ENCODE assay signal across 12 cellular contexts in the genomic region with DNA sequence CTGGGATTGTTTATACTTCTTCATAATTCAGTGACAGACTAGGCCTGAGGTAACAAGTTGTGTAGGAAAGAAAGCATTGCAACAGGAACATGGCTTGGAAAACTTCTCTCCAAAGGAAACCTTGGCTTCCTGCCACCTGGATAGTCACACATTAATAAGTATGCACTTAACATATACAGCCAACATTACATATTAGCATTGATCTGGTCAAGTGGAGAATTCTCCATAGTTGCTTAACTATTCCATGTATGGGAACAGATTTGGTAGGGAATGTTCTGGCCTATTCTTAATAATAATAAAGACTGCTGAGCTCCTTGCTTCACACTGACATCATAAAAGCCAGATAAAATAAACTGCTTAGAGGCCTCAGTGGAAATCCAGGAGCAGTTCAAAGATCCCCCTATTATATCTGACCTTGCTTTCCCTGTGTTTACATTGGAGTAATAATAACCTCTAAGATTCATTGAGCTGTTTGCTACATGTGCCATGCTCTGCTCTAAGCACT. TPM values are rescaled to one million over a fixed set of nuclear protein-coding genes. Genes with fewer than 3 reads are reported as not detected.
DNase-seq lines count a peak whose midpoint lies in the region; ATAC-seq, FAIRE-seq and TF ChIP-seq lines count a peak whose summit lies in the region.
"Had no signal": no experiment of that assay in that cellular context is flagged by ENCODE, and none has a peak within 500 bp of the region (broad histone marks: within the 10 kb centered on the region; RNA-seq: fewer than 3 reads in every experiment).

No MANE protein-coding gene starts in this region.

- no peak for ATAC-seq in body of pancreas
- ATAC-seq in HepG2 = no peak
- no peak for ATAC-seq in stimulated activated naive CD8-positive, alpha-beta T cell treated with anti-CD3 and anti-CD28 coated beads, Interleukin-15, Interleukin-2, amounts not matched to agents 100 U/mL and 50 U/mL, for 24 hours

- H3K4me2 ChIP-seq in HepG2 (ENCODE audit: low read depth, low read length) = peak overlapping the region; percentile 86

- no peak for FAIRE-seq in HepG2 (lab: Jason Lieb, UNC)

- H3K9me3 ChIP-seq in body of pancreas (no peaks in the 10 kb centered on the region), HepG2 (ENCODE audit: low read length) (no peaks in the 10 kb centered on the region)

- H3K9ac ChIP-seq in HepG2 (ENCODE audit: insufficient read depth, low read depth, low read length) = peak overlapping the region; percentile 26; the same call in 1 of the 2 replicates

- H3K4me1 ChIP-seq in body of pancreas (peaks cover 31% of the 10 kb centered on the region), HepG2 (ENCODE audit: insufficient read depth, low read length) (peaks cover 41% of the 10 kb centered on the region)

- H3K36me3 ChIP-seq in body of pancreas (replicated peaks in 1 of 2; ENCODE audit: insufficient read depth in 1 of 2, low read depth in 2 of 2) = no peaks in the 10 kb centered on the region
- H3K36me3 ChIP-seq in HepG2 (replicated peaks in 1 of 2; ENCODE audit: control insufficient read depth in 1 of 2, insufficient read depth in 2 of 2, low read length in 2 of 2) = no peaks in the 10 kb centered on the region

- BruUV-seq in HepG2 (replicated peaks; lab: Mats Ljungman, UMichigan) = no TSS peak

- H3K79me2 ChIP-seq in HepG2 (ENCODE audit: insufficient read depth, low read length) = no peaks in the 10 kb centered on the region

- POLR2A ChIA-PET in HepG2 (lab: Yijun Ruan, JAX) = interaction anchor here (0.7 kb wide), 1 partner anchor 27 kb away, joined by 4 read pairs; a partner anchor contains a TSS

- H4K20me1 ChIP-seq in HepG2 (ENCODE audit: insufficient read depth, low read length) = no peaks in the 10 kb centered on the region

- in situ Hi-C loops in HepG2 (cut with HindIII; ENCODE audit: extremely low pct_ligation_motif_present, low pct_unique_long_range_greater_than_20kb) = no loop called here

- no peak overlapping the region for H2AFZ ChIP-seq in HepG2 (ENCODE audit: low read length)

- intact Hi-C loops in body of pancreas (cut with DNase I) (no loop called here), HepG2 (cut with micrococcal nuclease; ENCODE audit: unreplicated experiment) (loop anchor here (10.0 kb wide), 3 partner anchors 100 to 800 kb away; no protein-coding TSS in a partner anchor)

- H3K27ac ChIP-seq in body of pancreas (peak overlapping the region; percentile 57 to 96 (median 84)), HepG2 (ENCODE audit: extremely low read length, insufficient read depth, low read length) (no peak overlapping the region), substantia nigra (ENCODE audit: low read depth, low read length, poor library complexity, severe bottlenecking) (peak overlapping the region; percentile 74)

- DNase-seq in NCI-H1105 treated with DMSO at 0.1 percent for 48 hours (lab: John Stamatoyannopoulos, UW) (peak; percentile 54), body of pancreas (peak in 3 of 4 donors; percentile 27 to 38 (median 35)), HepG2 (ENCODE audit: low spot score) (no peak), substantia nigra (lab: John Stamatoyannopoulos, UW) (peak in 1 of 49 donors; percentile 66), NCI-H1417 (lab: John Stamatoyannopoulos, UW) (no peak), Ammon's horn (ENCODE audit: low spot score) (no peak)
- DNase-seq in activated CD4-positive, alpha-beta T cell treated with anti-CD3 and anti-CD28 coated beads for 1 hour = no peak
- no peak for DNase-seq in stimulated activated naive CD8-positive, alpha-beta T cell treated with anti-CD3 and anti-CD28 coated beads, Interleukin-15, Interleukin-2, amounts not matched to agents 100 U/mL and 50 U/mL, for 24 hours
- DNase-seq: activated CD4-positive, alpha-beta T cell treated with anti-CD3 and anti-CD28 coated beads, Interleukin-2, amount 50 U/mL, for 48 hours; COR-L47; glutamatergic neuron; stimulated activated CD8-positive, alpha-beta memory T cell treated with anti-CD3 and anti-CD28 coated beads, Interleukin-4, amount 100 ng/mL, for 48 hours had no signal

- no peaks in the 10 kb centered on the region for H3K27me3 ChIP-seq in body of pancreas
- peaks cover 2 to 32% of the 10 kb centered on the region in 2 experiments; a peak in 4 of 5 replicates for H3K27me3 ChIP-seq in HepG2 (ENCODE audit: control insufficient read depth in 1 of 2, insufficient read depth in 2 of 2, low read length in 2 of 2)

- H3K4me3 ChIP-seq in body of pancreas (no peak overlapping the region), HepG2 (replicated peaks in 1 of 3; ENCODE audit: insufficient read depth in 1 of 3, low read depth in 2 of 3, low read length in 3 of 3) (peak overlapping the region in 2 of 3 experiments; percentile 68 to 77; a peak in 2 of 6 replicates)

- CTCF ChIA-PET in HepG2 (lab: Yijun Ruan, JAX; ENCODE audit: low intra/inter-chr PET ratio, low total read pairs) = no interaction called here

- no peak for TF ChIP-seq CTCF in body of pancreas (IDR thresholded peaks at IDR 0.05)
- TF ChIP-seq CTCF in HepG2 (CRISPR knock-in tag; IDR thresholded peaks at IDR 0.05) = no peak

- TF ChIP-seq RAD21 in HepG2 (CRISPR knock-in tag; IDR thresholded peaks at IDR 0.05) = no peak

- TF ChIP-seq POLR2A in body of pancreas (IDR thresholded peaks at IDR 0.05) = no peak
- no peak for TF ChIP-seq POLR2A in HepG2 (IDR thresholded peaks at IDR 0.05; ENCODE audit: insufficient read depth in 1 of 2, low read depth in 2 of 2, low read length in 2 of 2)

- TF ChIP-seq EP300 in HepG2 (IDR thresholded peaks at IDR 0.05; ENCODE audit: low read depth in 2 of 2, low read length in 2 of 2) (no peak), HepG2 (CRISPR knock-in tag; IDR thresholded peaks at IDR 0.05; ENCODE audit: borderline replicate concordance) (no peak)

TF ChIP-seq in HepG2, 621 proteins besides CTCF, POLR2A, EP300 and RAD21:
- TF ChIP-seq HNF4A (CRISPR knock-in tag; IDR thresholded peaks at IDR 0.05) (0 out of 2 replicates have a peak, but pooled peaks have one; percentile 17), CEBPB (IDR thresholded peaks at IDR 0.05; ENCODE audit: borderline replicate concordance, low read depth, low read length) (peak; percentile 7; the same call in 1 of the 2 replicates), CEBPG (CRISPR knock-in tag; IDR thresholded peaks at IDR 0.05) (no peak), ZNF234 (CRISPR knock-in tag; conservative IDR thresholded peaks at IDR 0.05) (no peak), REPIN1 (CRISPR knock-in tag; IDR thresholded peaks at IDR 0.05; ENCODE audit: borderline replicate concordance, low read depth) (0 out of 2 replicates have a peak, but pooled peaks have one; percentile 62), NFKBIZ (CRISPR knock-in tag; IDR thresholded peaks at IDR 0.05) (no peak), RCOR2 (CRISPR knock-in tag; IDR thresholded peaks at IDR 0.05) (no peak), FOXA3 (CRISPR knock-in tag; IDR thresholded peaks at IDR 0.05) (peak; percentile 30; the same call in 1 of the 2 replicates), TAF1 (CRISPR knock-in tag; IDR thresholded peaks at IDR 0.05) (no peak)

RNA-seq across cellular contexts. Expression of a gene that starts 27.2 kb away (rescaled TPM):
- total RNA-seq in body of pancreas (10 to 100 TPM; 21.5 to 32.3 TPM), HepG2 (2016; rRNA removed; fragmentation: Illumina TruSeq; extraction: Trizol) (14.8 and 28.5 TPM in 2 replicates)
- total RNA-seq in HepG2 (2016; cell fraction: cytosol; rRNA removed; fragmentation: Illumina TruSeq; extraction: Trizol; ENCODE audit: low read depth) = 8.1 and 8.4 TPM in 2 replicates
- 11.5 and 25.9 TPM in 2 replicates for total RNA-seq in HepG2 (2016; cell fraction: insoluble cytoplasmic fraction; rRNA removed; fragmentation: Illumina TruSeq; extraction: Trizol)
- total RNA-seq in HepG2 (2016; cell fraction: membrane; rRNA removed; fragmentation: Illumina TruSeq; extraction: Trizol) = 7.4 and 7.5 TPM in 2 replicates
- 110 and 115 TPM in 2 replicates for total RNA-seq in HepG2 (2016; cell fraction: nucleus; rRNA removed; fragmentation: Illumina TruSeq; extraction: Trizol)
- polyA plus RNA-seq in HepG2 (2011; rRNA removed) = 14.1 and 14.7 TPM in 2 replicates
- polyA plus RNA-seq in HepG2 (2011; cell fraction: cytosol; rRNA removed) = 11.0 and 12.6 TPM in 2 replicates
- polyA plus RNA-seq in HepG2 (2011; cell fraction: nucleus; rRNA removed) = 20.1 and 25.7 TPM in 2 replicates
- polyA plus RNA-seq in HepG2 (2012) = 4.5 and 5.7 TPM in 2 replicates
- polyA plus RNA-seq in HepG2 (2016; cell fraction: cytosol; fragmentation: Illumina TruSeq; extraction: Trizol; ENCODE audit: low read depth) = 0.64 and 0.71 TPM in 2 replicates
- polyA plus RNA-seq in HepG2 (2016; cell fraction: insoluble cytoplasmic fraction; fragmentation: Illumina TruSeq; extraction: Trizol; ENCODE audit: low read depth) = 11.5 and 13.5 TPM in 2 replicates
- polyA plus RNA-seq in HepG2 (2016; cell fraction: membrane; fragmentation: Illumina TruSeq; extraction: Trizol; ENCODE audit: low read depth) = 3.0 and 3.1 TPM in 2 replicates
- polyA plus RNA-seq in HepG2 (2016; cell fraction: nucleus; fragmentation: Illumina TruSeq; extraction: Trizol; ENCODE audit: insufficient read depth, low read depth) = 15.9 and 21.9 TPM in 2 replicates
- 62.5 and 117 TPM in 2 replicates for polyA minus RNA-seq in HepG2 (2011; rRNA and poly(A)+ RNA removed; ENCODE audit: low replicate concordance)
- polyA minus RNA-seq in HepG2 (2011; cell fraction: cytosol; rRNA and poly(A)+ RNA removed) = 18.3 and 19.2 TPM in 2 replicates
- polyA minus RNA-seq in HepG2 (2011; cell fraction: nucleus; rRNA and poly(A)+ RNA removed) = 167 and 202 TPM in 2 replicates

Comparison
In these comparisons a context has a peak if more than half of its experiments do, and no peak if none do; other contexts are left out.
1. DNase-seq: peak in NCI-H1105 treated with DMSO at 0.1 percent for 48 hours (single experiment) and body of pancreas (3 of 4); none in HepG2 (single experiment), NCI-H1417 (0 of 3), Ammon's horn (single experiment), activated CD4-positive, alpha-beta T cell treated with anti-CD3 and anti-CD28 coated beads for 1 hour (single experiment) and stimulated activated naive CD8-positive, alpha-beta T cell treated with anti-CD3 and anti-CD28 coated beads, Interleukin-15, Interleukin-2, amounts not matched to agents 100 U/mL and 50 U/mL, for 24 hours (single experiment).
2. H3K4me3 ChIP-seq: peak in HepG2 (2 of 3); none in body of pancreas (0 of 2).